In the genomic region with DNA sequence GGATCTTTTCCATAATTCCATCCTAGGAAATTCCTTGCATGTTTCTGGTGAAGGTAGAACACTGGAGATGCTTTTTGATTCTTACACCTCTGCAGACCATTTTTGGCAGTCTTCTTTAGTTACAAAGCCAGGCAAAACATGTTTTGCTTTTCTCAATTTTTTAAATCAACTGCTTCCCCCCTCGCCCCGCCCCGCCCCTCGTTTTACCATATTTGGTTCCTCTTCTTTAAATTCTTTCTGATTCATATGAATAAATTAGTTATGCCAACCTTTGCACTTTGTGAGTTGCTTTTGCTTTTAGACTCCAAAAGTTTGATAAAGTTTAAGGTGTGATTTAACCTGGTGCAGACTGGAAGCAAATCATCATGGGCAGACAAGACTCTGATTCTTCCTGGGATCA, we compare ENCODE assay signal across 8 cellular contexts.
DNase-seq lines count a peak whose midpoint lies in the region; ATAC-seq and TF ChIP-seq lines count a peak whose summit lies in the region.

No MANE protein-coding gene starts in this region.

- POLR2A ChIA-PET in naive thymus-derived CD4-positive, alpha-beta T cell (lab: Charles Lee): interaction anchor here (0.7 to 2.2 kb wide), 5 partner anchors 22 to 1210 kb away, joined by 3 to 19 read pairs (median 4); a partner anchor contains a TSS

- H3K27ac ChIP-seq in ascending aorta: peak overlapping the region; percentile 92 to 95
- H3K27ac ChIP-seq in naive thymus-derived CD4-positive, alpha-beta T cell (ENCODE audit: low read depth, low read length): peak overlapping the region; percentile 90
- peak overlapping the region; percentile 98 to 100 (median 99) for H3K27ac ChIP-seq in upper lobe of left lung

- ATAC-seq in activated CD8-positive, alpha-beta memory T cell treated with anti-CD3 and anti-CD28 coated beads, Interleukin-2, amount 10 ng/mL, durations not matched to agents 7 days and 5 days: no peak
- ATAC-seq in naive thymus-derived CD4-positive, alpha-beta T cell: no peak
- ATAC-seq in upper lobe of left lung (ENCODE audit: low FRiP score in 2 of 2): no peak

- no peaks in the 10 kb centered on the region for H3K9me3 ChIP-seq in ascending aorta
- no peaks in the 10 kb centered on the region for H3K9me3 ChIP-seq in naive thymus-derived CD4-positive, alpha-beta T cell (ENCODE audit: control insufficient read depth in 2 of 3, low read length in 3 of 3)
- no peaks in the 10 kb centered on the region for H3K9me3 ChIP-seq in upper lobe of left lung

- H3K27me3 ChIP-seq in ascending aorta (no peaks in the 10 kb centered on the region), upper lobe of left lung (no peaks in the 10 kb centered on the region)
- H3K27me3 ChIP-seq in naive thymus-derived CD4-positive, alpha-beta T cell (ENCODE audit: control insufficient read depth in 2 of 2, insufficient read depth in 2 of 2, low read length in 2 of 2): no peaks in the 10 kb centered on the region

- H3K27me3 Mint-ChIP-seq in activated CD8-positive, alpha-beta memory T cell treated with anti-CD3 and anti-CD28 coated beads, Interleukin-2, amount 10 ng/mL, durations not matched to agents 7 days and 5 days: no peaks in the 10 kb centered on the region
- no peaks in the 10 kb centered on the region for H3K27me3 Mint-ChIP-seq in naive thymus-derived CD4-positive, alpha-beta T cell

- intact Hi-C loops in ascending aorta (cut with DNase I): loop anchor here (2.0 to 10.0 kb wide), 5 partner anchors 80 to 616 kb away; a partner anchor contains a TSS
- intact Hi-C loops in naive thymus-derived CD4-positive, alpha-beta T cell (cut with micrococcal nuclease): loop anchor here (1.0 to 10.0 kb wide), 15 partner anchors 80 to 1986 kb away; a partner anchor contains a TSS

- no peak for TF ChIP-seq EP300 in upper lobe of left lung (IDR thresholded peaks at IDR 0.05)

- CTCF ChIA-PET in activated CD8-positive, alpha-beta memory T cell treated with anti-CD3 and anti-CD28 coated beads, Interleukin-2, amount 10 ng/mL, durations not matched to agents 7 days and 5 days (lab: Charles Lee): no interaction called here
- CTCF ChIA-PET in naive thymus-derived CD4-positive, alpha-beta T cell (lab: Charles Lee): no interaction called here

- TF ChIP-seq CTCF in ascending aorta (IDR thresholded peaks at IDR 0.05) (no peak), upper lobe of left lung (IDR thresholded peaks at IDR 0.05) (no peak)

- peaks cover 0 to 7% of the 10 kb centered on the region in 2 donors for H3K4me1 ChIP-seq in ascending aorta
- H3K4me1 ChIP-seq in naive thymus-derived CD4-positive, alpha-beta T cell (ENCODE audit: control insufficient read depth in 2 of 2, insufficient read depth in 2 of 2, low read length in 2 of 2): peaks cover 15 to 17% of the 10 kb centered on the region in 2 donors
- H3K4me1 ChIP-seq in upper lobe of left lung: peaks cover 16 to 38% (median 28%) of the 10 kb centered on the region in 4 donors

- no peaks in the 10 kb centered on the region for H3K36me3 ChIP-seq in ascending aorta
- peaks cover 0 to 11% (median 0%) of the 10 kb centered on the region in 3 experiments for H3K36me3 ChIP-seq in naive thymus-derived CD4-positive, alpha-beta T cell (ENCODE audit: control insufficient read depth in 2 of 3, insufficient read depth in 3 of 3, low read length in 3 of 3)
- H3K36me3 ChIP-seq in upper lobe of left lung: no peaks in the 10 kb centered on the region

- no peaks in the 10 kb centered on the region for H3K9me3 Mint-ChIP-seq in activated CD8-positive, alpha-beta memory T cell treated with anti-CD3 and anti-CD28 coated beads, Interleukin-2, amount 10 ng/mL, durations not matched to agents 7 days and 5 days (ENCODE audit: low read depth)
- peaks cover 0 to 5% (median 0%) of the 10 kb centered on the region in 11 donors for H3K9me3 Mint-ChIP-seq in naive thymus-derived CD4-positive, alpha-beta T cell

- peak overlapping the region; percentile 81 for H3K4me3 Mint-ChIP-seq in activated CD8-positive, alpha-beta memory T cell treated with anti-CD3 and anti-CD28 coated beads, Interleukin-2, amount 10 ng/mL, durations not matched to agents 7 days and 5 days
- peak overlapping the region; percentile 85 to 99 (median 97) for H3K4me3 Mint-ChIP-seq in naive thymus-derived CD4-positive, alpha-beta T cell

- WGBS in upper lobe of left lung, 2 donors: 62 to 66% methylated on average over 4 of the region's 4 CpGs

- H3K4me3 ChIP-seq in ascending aorta (peak overlapping the region; percentile 69 to 96), upper lobe of left lung (peak overlapping the region in 3 of 4 donors; percentile 65 to 86 (median 69))
- H3K4me3 ChIP-seq in naive thymus-derived CD4-positive, alpha-beta T cell (ENCODE audit: low read length): peak overlapping the region; percentile 78

- peaks cover 36% of the 10 kb centered on the region for H3K4me1 Mint-ChIP-seq in activated CD8-positive, alpha-beta memory T cell treated with anti-CD3 and anti-CD28 coated beads, Interleukin-2, amount 10 ng/mL, durations not matched to agents 7 days and 5 days
- H3K4me1 Mint-ChIP-seq in naive thymus-derived CD4-positive, alpha-beta T cell: peaks cover 32 to 56% (median 50%) of the 10 kb centered on the region in 7 donors

- H3K36me3 Mint-ChIP-seq in activated CD8-positive, alpha-beta memory T cell treated with anti-CD3 and anti-CD28 coated beads, Interleukin-2, amount 10 ng/mL, durations not matched to agents 7 days and 5 days: peaks cover 2% of the 10 kb centered on the region
- H3K36me3 Mint-ChIP-seq in naive thymus-derived CD4-positive, alpha-beta T cell: peaks cover 0 to 8% (median 0%) of the 10 kb centered on the region in 5 donors

- H3K27ac Mint-ChIP-seq in activated CD8-positive, alpha-beta memory T cell treated with anti-CD3 and anti-CD28 coated beads, Interleukin-2, amount 10 ng/mL, durations not matched to agents 7 days and 5 days: peak overlapping the region; percentile 97
- H3K27ac Mint-ChIP-seq in naive thymus-derived CD4-positive, alpha-beta T cell: peak overlapping the region; percentile 93 to 100 (median 100)

- no peak for TF ChIP-seq POLR2A in upper lobe of left lung (IDR thresholded peaks at IDR 0.05)

- peak; percentile 46 for DNase-seq in activated CD8-positive, alpha-beta memory T cell treated with anti-CD3 and anti-CD28 coated beads, Interleukin-2, amount 10 ng/mL, durations not matched to agents 7 days and 5 days
- no peak for DNase-seq in activated CD8-positive, alpha-beta memory T cell treated with anti-CD3 and anti-CD28 coated beads for 24 hours
- DNase-seq in ascending aorta (ENCODE audit: low spot score in 2 of 2): no peak
- peak in 6 of 9 donors; percentile 22 to 61 (median 31) for DNase-seq in naive thymus-derived CD4-positive, alpha-beta T cell
- DNase-seq in upper lobe of left lung: peak in 1 of 2 donors; percentile 2
- DNase-seq in COLO668 (lab: John Stamatoyannopoulos, UW; ENCODE audit: unreplicated experiment): no peak
- no peak for DNase-seq in iPS-NIHi7 (ENCODE audit: extremely low spot score)
- DNase-seq in NCI-H1105 treated with DMSO at 0.1 percent for 48 hours (lab: John Stamatoyannopoulos, UW): no peak

Comparison
In these comparisons a context has a peak if more than half of its experiments do, and no peak if none do; other contexts are left out.
1. DNase-seq: peak in activated CD8-positive, alpha-beta memory T cell treated with anti-CD3 and anti-CD28 coated beads, Interleukin-2, amount 10 ng/mL, durations not matched to agents 7 days and 5 days (single experiment) and naive thymus-derived CD4-positive, alpha-beta T cell (6 of 9); none in activated CD8-positive, alpha-beta memory T cell treated with anti-CD3 and anti-CD28 coated beads for 24 hours (single experiment), ascending aorta (0 of 2), COLO668 (single experiment), iPS-NIHi7 (single experiment) and NCI-H1105 treated with DMSO at 0.1 percent for 48 hours (single experiment).
2. Peak in every context shown above with its lines, with median percentiles within 50 percentile points of each other: H3K27ac ChIP-seq and H3K4me3 ChIP-seq.